Comparison of ENCODE assay signal across 1 cellular context in the genomic region with DNA sequence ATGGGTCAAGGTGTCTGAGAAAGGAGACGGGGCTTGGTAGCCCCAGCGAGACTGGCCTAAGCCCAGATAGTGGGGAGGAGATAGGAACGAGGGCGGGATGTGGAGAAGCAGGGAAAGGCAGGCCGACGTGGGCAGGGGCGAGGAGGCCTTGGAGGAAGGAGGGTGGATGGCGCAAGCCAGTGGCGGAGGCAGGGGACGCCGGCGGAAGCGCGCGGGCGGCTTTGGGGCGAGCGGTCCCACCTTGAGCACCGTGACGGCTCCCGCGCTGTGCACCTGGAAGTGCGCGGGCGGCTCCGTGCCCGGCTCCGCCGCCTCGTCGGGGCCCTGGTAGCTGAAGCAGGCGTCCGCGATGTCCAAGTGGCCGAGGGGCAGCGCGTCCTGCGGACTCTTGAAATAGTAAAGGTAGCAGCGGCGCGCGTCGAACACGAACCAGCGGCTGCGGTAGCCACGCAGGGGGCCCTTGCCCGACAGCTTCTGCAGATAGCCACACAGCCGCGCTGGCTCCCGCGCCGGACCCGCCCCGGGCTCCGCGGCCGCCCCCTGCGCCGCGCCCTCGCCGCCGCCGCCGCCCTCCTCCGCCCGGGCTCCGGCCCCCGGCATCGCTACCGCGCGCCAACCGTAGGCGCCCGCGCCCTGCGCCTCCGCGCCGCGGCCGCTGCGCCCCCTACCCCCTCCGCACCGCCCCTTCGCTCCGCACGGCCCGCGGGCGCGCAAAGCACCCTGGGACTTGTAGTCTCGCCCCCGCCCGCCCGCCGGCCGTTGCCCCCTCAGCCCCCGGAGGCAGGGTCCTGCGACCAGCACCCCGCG.
TF ChIP-seq lines count a peak whose summit lies in the region.

A gene (minus strand): TSS at position 659 of the 807 bp plus-strand sequence. CDS start 59 bp downstream, at position 600.

TF ChIP-seq in GM12878, 131 proteins besides CTCF, POLR2A, EP300 and RAD21 (continued from another document and continues in another):
- TF ChIP-seq, protein P1, sequence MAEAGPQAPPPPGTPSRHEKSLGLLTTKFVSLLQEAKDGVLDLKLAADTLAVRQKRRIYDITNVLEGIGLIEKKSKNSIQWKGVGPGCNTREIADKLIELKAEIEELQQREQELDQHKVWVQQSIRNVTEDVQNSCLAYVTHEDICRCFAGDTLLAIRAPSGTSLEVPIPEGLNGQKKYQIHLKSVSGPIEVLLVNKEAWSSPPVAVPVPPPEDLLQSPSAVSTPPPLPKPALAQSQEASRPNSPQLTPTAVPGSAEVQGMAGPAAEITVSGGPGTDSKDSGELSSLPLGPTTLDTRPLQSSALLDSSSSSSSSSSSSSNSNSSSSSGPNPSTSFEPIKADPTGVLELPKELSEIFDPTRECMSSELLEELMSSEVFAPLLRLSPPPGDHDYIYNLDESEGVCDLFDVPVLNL (IDR thresholded peaks at IDR 0.05; ENCODE audit: low read depth, low read length), result no peak
- TF ChIP-seq EED (IDR thresholded peaks at IDR 0.05; ENCODE audit: low read depth) (no peak), RUNX3 (IDR thresholded peaks at IDR 0.05; ENCODE audit: low read length) (no peak), ZBED1 (IDR thresholded peaks at IDR 0.05; ENCODE audit: borderline replicate concordance) (no peak), BHLHE40 (IDR thresholded peaks at IDR 0.05; ENCODE audit: borderline replicate concordance in 1 of 2, low read depth in 2 of 2, low read length in 1 of 2) (no peak), BRCA1 (IDR thresholded peaks at IDR 0.05; ENCODE audit: low read depth, low read length) (no peak), NFYA (IDR thresholded peaks at IDR 0.05; ENCODE audit: borderline replicate concordance, low read depth, low read length) (no peak), NR2C1 (IDR thresholded peaks at IDR 0.05) (peak; percentile 40; the same call in 1 of the 2 replicates), ZSCAN29 (IDR thresholded peaks at IDR 0.05) (no peak), NBN (IDR thresholded peaks at IDR 0.05) (no peak; the same call in 1 of the 2 replicates), ZNF24 (IDR thresholded peaks at IDR 0.05) (no peak), KDM1A (IDR thresholded peaks at IDR 0.05; ENCODE audit: borderline replicate concordance) (no peak), FOXM1 (IDR thresholded peaks at IDR 0.05; ENCODE audit: low read depth, low read length) (no peak), IKZF1 (conservative IDR thresholded peaks at IDR 0.05) (peak; percentile 88), SMARCA5 (IDR thresholded peaks at IDR 0.05) (no peak), ESRRA (IDR thresholded peaks at IDR 0.05; ENCODE audit: low read length) (no peak), LARP7 (IDR thresholded peaks at IDR 0.05) (peak; percentile 85), CHD1 (IDR thresholded peaks at IDR 0.05; ENCODE audit: low read depth, low read length) (no peak), ZZZ3 (IDR thresholded peaks at IDR 0.05; ENCODE audit: control insufficient read depth, insufficient read length, low read depth) (no peak), SP1 (IDR thresholded peaks at IDR 0.05; ENCODE audit: low read depth, low read length) (no peak), EGR1 (IDR thresholded peaks at IDR 0.05; ENCODE audit: borderline replicate concordance in 1 of 2, low read depth in 2 of 2, low read length in 2 of 2) (peak in 1 of 2 experiments; percentile 83; a peak in 2 of 3 replicates), KAT2A (conservative IDR thresholded peaks at IDR 0.05; ENCODE audit: control insufficient read depth, low read depth, low read length) (no peak), SMC3 (IDR thresholded peaks at IDR 0.05; ENCODE audit: borderline replicate concordance, low read length) (no peak), PML (IDR thresholded peaks at IDR 0.05; ENCODE audit: low read length) (no peak), RAD51 (IDR thresholded peaks at IDR 0.05) (no peak), SPI1 (IDR thresholded peaks at IDR 0.05; ENCODE audit: borderline replicate concordance, insufficient read depth, low read depth, low read length) (no peak), CBFB (IDR thresholded peaks at IDR 0.05; ENCODE audit: low read depth) (no peak), CBX5 (IDR thresholded peaks at IDR 0.05; ENCODE audit: low read depth) (no peak)
- TF ChIP-seq, protein P2, sequence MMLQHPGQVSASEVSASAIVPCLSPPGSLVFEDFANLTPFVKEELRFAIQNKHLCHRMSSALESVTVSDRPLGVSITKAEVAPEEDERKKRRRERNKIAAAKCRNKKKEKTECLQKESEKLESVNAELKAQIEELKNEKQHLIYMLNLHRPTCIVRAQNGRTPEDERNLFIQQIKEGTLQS (IDR thresholded peaks at IDR 0.05; ENCODE audit: borderline replicate concordance, extremely low read depth, low read depth, low read length), result no peak
- TF ChIP-seq, protein P3, sequence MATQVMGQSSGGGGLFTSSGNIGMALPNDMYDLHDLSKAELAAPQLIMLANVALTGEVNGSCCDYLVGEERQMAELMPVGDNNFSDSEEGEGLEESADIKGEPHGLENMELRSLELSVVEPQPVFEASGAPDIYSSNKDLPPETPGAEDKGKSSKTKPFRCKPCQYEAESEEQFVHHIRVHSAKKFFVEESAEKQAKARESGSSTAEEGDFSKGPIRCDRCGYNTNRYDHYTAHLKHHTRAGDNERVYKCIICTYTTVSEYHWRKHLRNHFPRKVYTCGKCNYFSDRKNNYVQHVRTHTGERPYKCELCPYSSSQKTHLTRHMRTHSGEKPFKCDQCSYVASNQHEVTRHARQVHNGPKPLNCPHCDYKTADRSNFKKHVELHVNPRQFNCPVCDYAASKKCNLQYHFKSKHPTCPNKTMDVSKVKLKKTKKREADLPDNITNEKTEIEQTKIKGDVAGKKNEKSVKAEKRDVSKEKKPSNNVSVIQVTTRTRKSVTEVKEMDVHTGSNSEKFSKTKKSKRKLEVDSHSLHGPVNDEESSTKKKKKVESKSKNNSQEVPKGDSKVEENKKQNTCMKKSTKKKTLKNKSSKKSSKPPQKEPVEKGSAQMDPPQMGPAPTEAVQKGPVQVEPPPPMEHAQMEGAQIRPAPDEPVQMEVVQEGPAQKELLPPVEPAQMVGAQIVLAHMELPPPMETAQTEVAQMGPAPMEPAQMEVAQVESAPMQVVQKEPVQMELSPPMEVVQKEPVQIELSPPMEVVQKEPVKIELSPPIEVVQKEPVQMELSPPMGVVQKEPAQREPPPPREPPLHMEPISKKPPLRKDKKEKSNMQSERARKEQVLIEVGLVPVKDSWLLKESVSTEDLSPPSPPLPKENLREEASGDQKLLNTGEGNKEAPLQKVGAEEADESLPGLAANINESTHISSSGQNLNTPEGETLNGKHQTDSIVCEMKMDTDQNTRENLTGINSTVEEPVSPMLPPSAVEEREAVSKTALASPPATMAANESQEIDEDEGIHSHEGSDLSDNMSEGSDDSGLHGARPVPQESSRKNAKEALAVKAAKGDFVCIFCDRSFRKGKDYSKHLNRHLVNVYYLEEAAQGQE (IDR thresholded peaks at IDR 0.05; ENCODE audit: low read depth, low read length), result no peak
- TF ChIP-seq, protein P4, sequence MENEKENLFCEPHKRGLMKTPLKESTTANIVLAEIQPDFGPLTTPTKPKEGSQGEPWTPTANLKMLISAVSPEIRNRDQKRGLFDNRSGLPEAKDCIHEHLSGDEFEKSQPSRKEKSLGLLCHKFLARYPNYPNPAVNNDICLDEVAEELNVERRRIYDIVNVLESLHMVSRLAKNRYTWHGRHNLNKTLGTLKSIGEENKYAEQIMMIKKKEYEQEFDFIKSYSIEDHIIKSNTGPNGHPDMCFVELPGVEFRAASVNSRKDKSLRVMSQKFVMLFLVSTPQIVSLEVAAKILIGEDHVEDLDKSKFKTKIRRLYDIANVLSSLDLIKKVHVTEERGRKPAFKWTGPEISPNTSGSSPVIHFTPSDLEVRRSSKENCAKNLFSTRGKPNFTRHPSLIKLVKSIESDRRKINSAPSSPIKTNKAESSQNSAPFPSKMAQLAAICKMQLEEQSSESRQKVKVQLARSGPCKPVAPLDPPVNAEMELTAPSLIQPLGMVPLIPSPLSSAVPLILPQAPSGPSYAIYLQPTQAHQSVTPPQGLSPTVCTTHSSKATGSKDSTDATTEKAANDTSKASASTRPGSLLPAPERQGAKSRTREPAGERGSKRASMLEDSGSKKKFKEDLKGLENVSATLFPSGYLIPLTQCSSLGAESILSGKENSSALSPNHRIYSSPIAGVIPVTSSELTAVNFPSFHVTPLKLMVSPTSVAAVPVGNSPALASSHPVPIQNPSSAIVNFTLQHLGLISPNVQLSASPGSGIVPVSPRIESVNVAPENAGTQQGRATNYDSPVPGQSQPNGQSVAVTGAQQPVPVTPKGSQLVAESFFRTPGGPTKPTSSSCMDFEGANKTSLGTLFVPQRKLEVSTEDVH (IDR thresholded peaks at IDR 0.05; ENCODE audit: low read depth, partially characterized antibody), result no peak
- TF ChIP-seq, protein P5, sequence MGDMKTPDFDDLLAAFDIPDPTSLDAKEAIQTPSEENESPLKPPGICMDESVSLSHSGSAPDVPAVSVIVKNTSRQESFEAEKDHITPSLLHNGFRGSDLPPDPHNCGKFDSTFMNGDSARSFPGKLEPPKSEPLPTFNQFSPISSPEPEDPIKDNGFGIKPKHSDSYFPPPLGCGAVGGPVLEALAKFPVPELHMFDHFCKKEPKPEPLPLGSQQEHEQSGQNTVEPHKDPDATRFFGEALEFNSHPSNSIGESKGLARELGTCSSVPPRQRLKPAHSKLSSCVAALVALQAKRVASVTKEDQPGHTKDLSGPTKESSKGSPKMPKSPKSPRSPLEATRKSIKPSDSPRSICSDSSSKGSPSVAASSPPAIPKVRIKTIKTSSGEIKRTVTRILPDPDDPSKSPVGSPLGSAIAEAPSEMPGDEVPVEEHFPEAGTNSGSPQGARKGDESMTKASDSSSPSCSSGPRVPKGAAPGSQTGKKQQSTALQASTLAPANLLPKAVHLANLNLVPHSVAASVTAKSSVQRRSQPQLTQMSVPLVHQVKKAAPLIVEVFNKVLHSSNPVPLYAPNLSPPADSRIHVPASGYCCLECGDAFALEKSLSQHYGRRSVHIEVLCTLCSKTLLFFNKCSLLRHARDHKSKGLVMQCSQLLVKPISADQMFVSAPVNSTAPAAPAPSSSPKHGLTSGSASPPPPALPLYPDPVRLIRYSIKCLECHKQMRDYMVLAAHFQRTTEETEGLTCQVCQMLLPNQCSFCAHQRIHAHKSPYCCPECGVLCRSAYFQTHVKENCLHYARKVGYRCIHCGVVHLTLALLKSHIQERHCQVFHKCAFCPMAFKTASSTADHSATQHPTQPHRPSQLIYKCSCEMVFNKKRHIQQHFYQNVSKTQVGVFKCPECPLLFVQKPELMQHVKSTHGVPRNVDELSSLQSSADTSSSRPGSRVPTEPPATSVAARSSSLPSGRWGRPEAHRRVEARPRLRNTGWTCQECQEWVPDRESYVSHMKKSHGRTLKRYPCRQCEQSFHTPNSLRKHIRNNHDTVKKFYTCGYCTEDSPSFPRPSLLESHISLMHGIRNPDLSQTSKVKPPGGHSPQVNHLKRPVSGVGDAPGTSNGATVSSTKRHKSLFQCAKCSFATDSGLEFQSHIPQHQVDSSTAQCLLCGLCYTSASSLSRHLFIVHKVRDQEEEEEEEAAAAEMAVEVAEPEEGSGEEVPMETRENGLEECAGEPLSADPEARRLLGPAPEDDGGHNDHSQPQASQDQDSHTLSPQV (IDR thresholded peaks at IDR 0.05), result no peak
- TF ChIP-seq, protein P6, sequence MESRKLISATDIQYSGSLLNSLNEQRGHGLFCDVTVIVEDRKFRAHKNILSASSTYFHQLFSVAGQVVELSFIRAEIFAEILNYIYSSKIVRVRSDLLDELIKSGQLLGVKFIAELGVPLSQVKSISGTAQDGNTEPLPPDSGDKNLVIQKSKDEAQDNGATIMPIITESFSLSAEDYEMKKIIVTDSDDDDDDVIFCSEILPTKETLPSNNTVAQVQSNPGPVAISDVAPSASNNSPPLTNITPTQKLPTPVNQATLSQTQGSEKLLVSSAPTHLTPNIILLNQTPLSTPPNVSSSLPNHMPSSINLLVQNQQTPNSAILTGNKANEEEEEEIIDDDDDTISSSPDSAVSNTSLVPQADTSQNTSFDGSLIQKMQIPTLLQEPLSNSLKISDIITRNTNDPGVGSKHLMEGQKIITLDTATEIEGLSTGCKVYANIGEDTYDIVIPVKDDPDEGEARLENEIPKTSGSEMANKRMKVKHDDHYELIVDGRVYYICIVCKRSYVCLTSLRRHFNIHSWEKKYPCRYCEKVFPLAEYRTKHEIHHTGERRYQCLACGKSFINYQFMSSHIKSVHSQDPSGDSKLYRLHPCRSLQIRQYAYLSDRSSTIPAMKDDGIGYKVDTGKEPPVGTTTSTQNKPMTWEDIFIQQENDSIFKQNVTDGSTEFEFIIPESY (IDR thresholded peaks at IDR 0.05), result no peak
- TF ChIP-seq, protein P7, sequence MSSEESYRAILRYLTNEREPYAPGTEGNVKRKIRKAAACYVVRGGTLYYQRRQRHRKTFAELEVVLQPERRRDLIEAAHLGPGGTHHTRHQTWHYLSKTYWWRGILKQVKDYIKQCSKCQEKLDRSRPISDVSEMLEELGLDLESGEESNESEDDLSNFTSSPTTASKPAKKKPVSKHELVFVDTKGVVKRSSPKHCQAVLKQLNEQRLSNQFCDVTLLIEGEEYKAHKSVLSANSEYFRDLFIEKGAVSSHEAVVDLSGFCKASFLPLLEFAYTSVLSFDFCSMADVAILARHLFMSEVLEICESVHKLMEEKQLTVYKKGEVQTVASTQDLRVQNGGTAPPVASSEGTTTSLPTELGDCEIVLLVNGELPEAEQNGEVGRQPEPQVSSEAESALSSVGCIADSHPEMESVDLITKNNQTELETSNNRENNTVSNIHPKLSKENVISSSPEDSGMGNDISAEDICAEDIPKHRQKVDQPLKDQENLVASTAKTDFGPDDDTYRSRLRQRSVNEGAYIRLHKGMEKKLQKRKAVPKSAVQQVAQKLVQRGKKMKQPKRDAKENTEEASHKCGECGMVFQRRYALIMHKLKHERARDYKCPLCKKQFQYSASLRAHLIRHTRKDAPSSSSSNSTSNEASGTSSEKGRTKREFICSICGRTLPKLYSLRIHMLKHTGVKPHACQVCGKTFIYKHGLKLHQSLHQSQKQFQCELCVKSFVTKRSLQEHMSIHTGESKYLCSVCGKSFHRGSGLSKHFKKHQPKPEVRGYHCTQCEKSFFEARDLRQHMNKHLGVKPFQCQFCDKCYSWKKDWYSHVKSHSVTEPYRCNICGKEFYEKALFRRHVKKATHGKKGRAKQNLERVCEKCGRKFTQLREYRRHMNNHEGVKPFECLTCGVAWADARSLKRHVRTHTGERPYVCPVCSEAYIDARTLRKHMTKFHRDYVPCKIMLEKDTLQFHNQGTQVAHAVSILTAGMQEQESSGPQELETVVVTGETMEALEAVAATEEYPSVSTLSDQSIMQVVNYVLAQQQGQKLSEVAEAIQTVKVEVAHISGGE (CRISPR knock-in tag; IDR thresholded peaks at IDR 0.05), result no peak
